In genomic region chr22:49933236-49933921, GRCh38 we compare ENCODE assay signal across 9 cellular contexts. TPM values are rescaled to one million over a fixed set of nuclear protein-coding genes. Genes with fewer than 3 reads are reported as not detected.
DNase-seq lines count a peak whose midpoint lies in the region; ATAC-seq and TF ChIP-seq lines count a peak whose summit lies in the region.
"Had no signal": no experiment of that assay in that cellular context is flagged by ENCODE, and none has a peak within 500 bp of the region (broad histone marks: within the 10 kb centered on the region; RNA-seq: fewer than 3 reads in every experiment).

No MANE protein-coding gene starts in this region.

- peaks cover 68% of the 10 kb centered on the region for H3K4me1 ChIP-seq in CD4-positive, CD25-positive, alpha-beta regulatory T cell (ENCODE audit: control insufficient read depth, insufficient read depth, low read length, poor library complexity, severe bottlenecking)
- peaks cover 33% of the 10 kb centered on the region for H3K4me1 ChIP-seq in cardiac muscle cell (ENCODE audit: low read depth)
- peaks cover 5% of the 10 kb centered on the region for H3K4me1 ChIP-seq in parathyroid adenoma

- no peak for DNase-seq in CD4-positive, CD25-positive, alpha-beta regulatory T cell
- DNase-seq in T-cell (no peak), cardiac muscle cell (ENCODE audit: low read depth in 1 of 2, low spot score in 1 of 2) (no peak), 8988T (no peak), SW480 (ENCODE audit: low spot score) (no peak)
- no peak for DNase-seq in activated CD4-positive, CD25-positive, alpha-beta regulatory T cell (lab: John Stamatoyannopoulos, UW)
- DNase-seq in effector CD8-positive, alpha-beta T cell (lab: John Stamatoyannopoulos, UW), result no peak
- DNase-seq: NCI-H2171 treated with DMSO at 0.1 percent for 48 hours had no signal

- H3K9ac ChIP-seq in parathyroid adenoma, result no peak overlapping the region

- no peak overlapping the region for H2AFZ ChIP-seq in parathyroid adenoma

- no peaks in the 10 kb centered on the region for H3K27me3 Mint-ChIP-seq in CD4-positive, CD25-positive, alpha-beta regulatory T cell
- no peaks in the 10 kb centered on the region for H3K27me3 Mint-ChIP-seq in T-cell

- H3K4me3 ChIP-seq in CD4-positive, CD25-positive, alpha-beta regulatory T cell (ENCODE audit: low read depth, low read length), result no peak overlapping the region
- H3K4me3 ChIP-seq in cardiac muscle cell, result no peak overlapping the region
- no peak overlapping the region for H3K4me3 ChIP-seq in parathyroid adenoma (ENCODE audit: low read depth, low read length)

- H3K27ac ChIP-seq in CD4-positive, CD25-positive, alpha-beta regulatory T cell (ENCODE audit: insufficient read depth, low read length, poor library complexity, severe bottlenecking), result peak overlapping the region; percentile 96
- peak overlapping the region; percentile 67 for H3K27ac ChIP-seq in cardiac muscle cell
- H3K27ac ChIP-seq in parathyroid adenoma, result peak overlapping the region; percentile 19

- TF ChIP-seq CTCF in cardiac muscle cell (IDR thresholded peaks at IDR 0.05; ENCODE audit: low read depth, low read length) (no peak), parathyroid adenoma (IDR thresholded peaks at IDR 0.05) (no peak)

- peaks cover 5 to 49% (median 16%) of the 10 kb centered on the region in 4 donors for H3K4me1 Mint-ChIP-seq in CD4-positive, CD25-positive, alpha-beta regulatory T cell
- peaks cover 21 to 40% (median 29%) of the 10 kb centered on the region in 3 donors for H3K4me1 Mint-ChIP-seq in T-cell

- H3K36me3 ChIP-seq in CD4-positive, CD25-positive, alpha-beta regulatory T cell (ENCODE audit: control insufficient read depth, insufficient read depth, low read length), result no peaks in the 10 kb centered on the region
- H3K36me3 ChIP-seq in cardiac muscle cell (no peaks in the 10 kb centered on the region), parathyroid adenoma (ENCODE audit: control insufficient read depth, insufficient read depth, low read length) (no peaks in the 10 kb centered on the region)

- CTCF ChIA-PET in T-cell (lab: Charles Lee), result no interaction called here

- H3K9me3 Mint-ChIP-seq in CD4-positive, CD25-positive, alpha-beta regulatory T cell, result no peaks in the 10 kb centered on the region
- no peaks in the 10 kb centered on the region for H3K9me3 Mint-ChIP-seq in T-cell

- no peak overlapping the region for H3K4me2 ChIP-seq in parathyroid adenoma (ENCODE audit: low read length)

- H3K27me3 ChIP-seq in CD4-positive, CD25-positive, alpha-beta regulatory T cell (ENCODE audit: control insufficient read depth, insufficient read depth, low read length), result no peaks in the 10 kb centered on the region
- H3K27me3 ChIP-seq in cardiac muscle cell (peaks cover 17% of the 10 kb centered on the region), parathyroid adenoma (ENCODE audit: control insufficient read depth, insufficient read depth, low read length) (no peaks in the 10 kb centered on the region)

- no peaks in the 10 kb centered on the region for H3K9me3 ChIP-seq in CD4-positive, CD25-positive, alpha-beta regulatory T cell (ENCODE audit: control insufficient read depth in 2 of 2, low read length in 2 of 2)
- no peaks in the 10 kb centered on the region for H3K9me3 ChIP-seq in cardiac muscle cell (ENCODE audit: low read depth)
- H3K9me3 ChIP-seq in parathyroid adenoma (ENCODE audit: control insufficient read depth, low read length), result no peaks in the 10 kb centered on the region

- no peaks in the 10 kb centered on the region for H3K79me2 ChIP-seq in parathyroid adenoma

- ATAC-seq in CD4-positive, CD25-positive, alpha-beta regulatory T cell (ENCODE audit: low read depth in 2 of 2), result no peak
- ATAC-seq in T-cell (replicated peaks in 1 of 4), result no peak

- H3K27ac Mint-ChIP-seq in CD4-positive, CD25-positive, alpha-beta regulatory T cell, result peak overlapping the region; percentile 84 to 92 (median 88)
- peak overlapping the region; percentile 84 for H3K27ac Mint-ChIP-seq in T-cell

- POLR2A ChIA-PET in T-cell (lab: Charles Lee), result no interaction called here

- H3K4me3 Mint-ChIP-seq in CD4-positive, CD25-positive, alpha-beta regulatory T cell, result peak overlapping the region; percentile 65 to 84 (median 80)
- no peak overlapping the region for H3K4me3 Mint-ChIP-seq in T-cell

- no peaks in the 10 kb centered on the region for H3K36me3 Mint-ChIP-seq in CD4-positive, CD25-positive, alpha-beta regulatory T cell
- H3K36me3 Mint-ChIP-seq in T-cell, result no peaks in the 10 kb centered on the region

RNA-seq across cellular contexts. Expression of gene CRELD2, which starts 14.9 kb away (rescaled TPM):
- total RNA-seq in CD4-positive, CD25-positive, alpha-beta regulatory T cell, result 37.8 TPM
- polyA plus RNA-seq in CD4-positive, CD25-positive, alpha-beta regulatory T cell, result 10 to 100 TPM; 22.4 to 38.2 (median 31.8) TPM
- total RNA-seq in T-cell (10 to 100 TPM; 28.2 to 42.7 (median 39.6) TPM), cardiac muscle cell (36.0 and 109 TPM in 2 replicates)
- polyA plus RNA-seq in cardiac muscle cell, result 37.6 and 112 TPM in 2 replicates

RNA-seq across cellular contexts. Expression of gene ALG12, which starts 15.1 kb away (rescaled TPM):
- total RNA-seq in CD4-positive, CD25-positive, alpha-beta regulatory T cell, result 18.1 TPM
- polyA plus RNA-seq in CD4-positive, CD25-positive, alpha-beta regulatory T cell, result 10 to 100 TPM; 12.6 to 16.9 (median 15.0) TPM
- total RNA-seq in T-cell (10 to 100 TPM; 15.7 to 22.1 (median 15.9) TPM), cardiac muscle cell (10.5 and 21.0 TPM in 2 replicates)
- polyA plus RNA-seq in cardiac muscle cell, result 19.2 and 38.0 TPM in 2 replicates

RNA-seq across cellular contexts. Expression of gene PIM3, which starts 27.2 kb away (rescaled TPM):
- total RNA-seq in CD4-positive, CD25-positive, alpha-beta regulatory T cell, result 294 TPM
- 10 to 100 TPM; 34.0 to 47.1 (median 40.3) TPM for polyA plus RNA-seq in CD4-positive, CD25-positive, alpha-beta regulatory T cell
- total RNA-seq in T-cell (100 to 1,000 TPM in 2 of 5 donors, 10 to 100 TPM in 3; 61.5 to 167 (median 65.0) TPM), cardiac muscle cell (37.4 and 62.2 TPM in 2 replicates)
- 46.1 and 74.4 TPM in 2 replicates for polyA plus RNA-seq in cardiac muscle cell

Comparison
In these comparisons a context has a peak if more than half of its experiments do, and no peak if none do; other contexts are left out.
1. H3K27ac ChIP-seq: peak in every context shown above with its lines; median percentile 96 in CD4-positive, CD25-positive, alpha-beta regulatory T cell; 67 in cardiac muscle cell; 19 in parathyroid adenoma.
2. H3K4me3 Mint-ChIP-seq: peak in CD4-positive, CD25-positive, alpha-beta regulatory T cell (4 of 4); none in T-cell (0 of 3).